1 cellular context compared by ENCODE assay signal in genomic region chr16:2206780-2207433, GRCh38.
TF ChIP-seq lines count a peak whose summit lies in the region.

No MANE protein-coding gene starts in this region.

TF ChIP-seq in HEK293, 187 proteins besides CTCF, POLR2A, EP300 and RAD21 (continued from another document and continues in another):
- no peak for TF ChIP-seq ZBTB11 (tag by site-specific recombination; conservative IDR thresholded peaks at IDR 0.05; ENCODE audit: low read depth)
- TF ChIP-seq ZFHX2 (tag by site-specific recombination; conservative IDR thresholded peaks at IDR 0.05): no peak; the same call in 1 of the 2 replicates
- TF ChIP-seq ZSCAN5A (tag by site-specific recombination; IDR thresholded peaks at IDR 0.05): no peak
- no peak for TF ChIP-seq BCL6B (tag by site-specific recombination; IDR thresholded peaks at IDR 0.05)
- TF ChIP-seq ZNF658 (tag by site-specific recombination; IDR thresholded peaks at IDR 0.05): no peak
- TF ChIP-seq ZBTB6 (tag by site-specific recombination; IDR thresholded peaks at IDR 0.05): peak; percentile 72; the same call in 1 of the 2 replicates
- no peak for TF ChIP-seq ZNF571 (tag by site-specific recombination; IDR thresholded peaks at IDR 0.05)
- no peak for TF ChIP-seq GLI4 (tag by site-specific recombination; IDR thresholded peaks at IDR 0.05)
- no peak for TF ChIP-seq ZNF121 (tag by site-specific recombination; IDR thresholded peaks at IDR 0.05)
- TF ChIP-seq ZNF449 (tag by site-specific recombination; IDR thresholded peaks at IDR 0.05): no peak
- TF ChIP-seq SP7 (tag by site-specific recombination; IDR thresholded peaks at IDR 0.05): no peak
- no peak for TF ChIP-seq ZNF138 (tag by site-specific recombination; IDR thresholded peaks at IDR 0.05; ENCODE audit: borderline replicate concordance)
- TF ChIP-seq ZNF768 (tag by site-specific recombination; IDR thresholded peaks at IDR 0.05): no peak
- no peak for TF ChIP-seq REST (tag by site-specific recombination; IDR thresholded peaks at IDR 0.05)
- no peak for TF ChIP-seq ZSCAN4 (tag by site-specific recombination; IDR thresholded peaks at IDR 0.05)
- TF ChIP-seq ZNF600 (tag by site-specific recombination; IDR thresholded peaks at IDR 0.05): peak; percentile 45
- TF ChIP-seq PRDM1 (tag by site-specific recombination; IDR thresholded peaks at IDR 0.05): no peak
- TF ChIP-seq ZXDB (tag by site-specific recombination; IDR thresholded peaks at IDR 0.05): no peak
- no peak for TF ChIP-seq ZNF175 (tag by site-specific recombination; IDR thresholded peaks at IDR 0.05)
- no peak for TF ChIP-seq ZNF10 (tag by site-specific recombination; IDR thresholded peaks at IDR 0.05)
- TF ChIP-seq ZNF174 (tag by site-specific recombination; IDR thresholded peaks at IDR 0.05): no peak
- no peak for TF ChIP-seq ZNF513 (tag by site-specific recombination; IDR thresholded peaks at IDR 0.05)
- TF ChIP-seq ZNF341 (tag by site-specific recombination; IDR thresholded peaks at IDR 0.05; ENCODE audit: low read depth): peak; percentile 62
- TF ChIP-seq ZNF747 (tag by site-specific recombination; IDR thresholded peaks at IDR 0.05): no peak
- no peak for TF ChIP-seq ZIC2 (tag by site-specific recombination; IDR thresholded peaks at IDR 0.05)
- 0 out of 2 replicates have a peak, but pooled peaks have one; percentile 21 for TF ChIP-seq ZNF394 (tag by site-specific recombination; IDR thresholded peaks at IDR 0.05; ENCODE audit: borderline replicate concordance)
- TF ChIP-seq ZNF37A (tag by site-specific recombination; IDR thresholded peaks at IDR 0.05): no peak
- no peak for TF ChIP-seq ZNF391 (tag by site-specific recombination; IDR thresholded peaks at IDR 0.05; ENCODE audit: borderline replicate concordance, low read depth)
- TF ChIP-seq ATF2 (tag by site-specific recombination; IDR thresholded peaks at IDR 0.05; ENCODE audit: low read depth): no peak
- no peak for TF ChIP-seq ZNF558 (tag by site-specific recombination; IDR thresholded peaks at IDR 0.05)
- no peak for TF ChIP-seq ZNF623 (tag by site-specific recombination; IDR thresholded peaks at IDR 0.05)
- no peak for TF ChIP-seq ZFP3 (tag by site-specific recombination; IDR thresholded peaks at IDR 0.05; ENCODE audit: low read depth)
- TF ChIP-seq ZNF561 (tag by site-specific recombination; IDR thresholded peaks at IDR 0.05; ENCODE audit: borderline replicate concordance): no peak
- TF ChIP-seq ZNF660 (tag by site-specific recombination; IDR thresholded peaks at IDR 0.05): peak; percentile 43; the same call in 1 of the 2 replicates
- no peak for TF ChIP-seq ZNF280D (tag by site-specific recombination; IDR thresholded peaks at IDR 0.05)
- no peak for TF ChIP-seq ZNF324 (tag by site-specific recombination; IDR thresholded peaks at IDR 0.05)
- TF ChIP-seq ZNF114 (tag by site-specific recombination; IDR thresholded peaks at IDR 0.05): no peak
- no peak for TF ChIP-seq ZNF664 (tag by site-specific recombination; IDR thresholded peaks at IDR 0.05)
- no peak for TF ChIP-seq YY1 (tag by site-specific recombination; IDR thresholded peaks at IDR 0.05)
- TF ChIP-seq ZNF350 (tag by site-specific recombination; IDR thresholded peaks at IDR 0.05): no peak
- TF ChIP-seq SCRT2 (tag by site-specific recombination; IDR thresholded peaks at IDR 0.05): no peak
- no peak for TF ChIP-seq ZNF239 (tag by site-specific recombination; IDR thresholded peaks at IDR 0.05)
- no peak for TF ChIP-seq TRIM28 (IDR thresholded peaks at IDR 0.05; ENCODE audit: borderline replicate concordance, low read length)
- no peak for TF ChIP-seq FEZF1 (tag by site-specific recombination; IDR thresholded peaks at IDR 0.05)
